In genomic region chr3:38519651-38520050, GRCh38 we compare ENCODE assay signal across 15 cellular contexts. TPM values are rescaled to one million over a fixed set of nuclear protein-coding genes. Genes with fewer than 3 reads are reported as not detected.
DNase-seq lines count a peak whose midpoint lies in the region; ATAC-seq and TF ChIP-seq lines count a peak whose summit lies in the region.
"Had no signal": no experiment of that assay in that cellular context is flagged by ENCODE, and none has a peak within 500 bp of the region (broad histone marks: within the 10 kb centered on the region; RNA-seq: fewer than 3 reads in every experiment).

No MANE protein-coding gene starts in this region.

- no peaks in the 10 kb centered on the region for H3F3A ChIP-seq in MM.1S (ENCODE audit: insufficient read depth, low read length)

- peaks cover 71% of the 10 kb centered on the region for H3K36me3 Mint-ChIP-seq in activated T-cell treated with anti-CD3 and anti-CD28 coated beads, Interleukin-2, amount 50 U/mL, for 24 hours (ENCODE audit: low read depth)
- peaks cover 6% of the 10 kb centered on the region for H3K36me3 Mint-ChIP-seq in natural killer cell

- no peaks in the 10 kb centered on the region for H3K27me3 ChIP-seq in MM.1S (replicated peaks; ENCODE audit: insufficient read depth, low read length)
- H3K27me3 ChIP-seq in stomach, result no peaks in the 10 kb centered on the region

- TF ChIP-seq EP300 in stomach (IDR thresholded peaks at IDR 0.05), result no peak

- no peak for TF ChIP-seq CTCF in MM.1S (IDR thresholded peaks at IDR 0.05; ENCODE audit: low read length)
- no peak for TF ChIP-seq CTCF in natural killer cell (IDR thresholded peaks at IDR 0.05)
- no peak for TF ChIP-seq CTCF in stomach (IDR thresholded peaks at IDR 0.05)

- H4K20me1 ChIP-seq in MM.1S (ENCODE audit: insufficient read depth, low read length), result no peaks in the 10 kb centered on the region

- no peaks in the 10 kb centered on the region for H3K36me3 ChIP-seq in MM.1S (replicated peaks; ENCODE audit: insufficient read depth, low read length)
- H3K36me3 ChIP-seq in stomach, result peaks cover 10 to 53% (median 37%) of the 10 kb centered on the region in 4 donors

- no peaks in the 10 kb centered on the region for H3K79me2 ChIP-seq in MM.1S (ENCODE audit: low read length)

- H3K27ac Mint-ChIP-seq in activated T-cell treated with anti-CD3 and anti-CD28 coated beads, Interleukin-2, amount 50 U/mL, for 24 hours, result peak overlapping the region; percentile 83
- H3K27ac Mint-ChIP-seq in natural killer cell, result peak overlapping the region; percentile 75 to 82

- intact Hi-C loops in natural killer cell (cut with micrococcal nuclease) (loop anchor here (10.0 kb wide), 2 partner anchors 325 to 505 kb away; no protein-coding TSS in a partner anchor), stomach (cut with DNase I; ENCODE audit: low total_unique reads) (no loop called here)

- peak overlapping the region; percentile 6 for H3K4me3 Mint-ChIP-seq in activated T-cell treated with anti-CD3 and anti-CD28 coated beads, Interleukin-2, amount 50 U/mL, for 24 hours
- peak overlapping the region; percentile 52 for H3K4me3 Mint-ChIP-seq in natural killer cell

- peak overlapping the region; percentile 47; the same call in 1 of the 2 replicates for H3K4me2 ChIP-seq in MM.1S (ENCODE audit: low read depth, low read length)

- H3K4me1 ChIP-seq in MM.1S (ENCODE audit: low read length), result peaks cover 19% of the 10 kb centered on the region
- no peaks in the 10 kb centered on the region for H3K4me1 ChIP-seq in stomach

- 32 to 48% (median 43%) methylated on average over 5 of the region's 5 CpGs for WGBS in stomach, 5 donors

- H3K9me3 ChIP-seq in MM.1S (replicated peaks; ENCODE audit: insufficient read depth, low read length) (no peaks in the 10 kb centered on the region), stomach (no peaks in the 10 kb centered on the region)

- H3K27me3 Mint-ChIP-seq in activated T-cell treated with anti-CD3 and anti-CD28 coated beads, Interleukin-2, amount 50 U/mL, for 24 hours, result no peaks in the 10 kb centered on the region
- H3K27me3 Mint-ChIP-seq in natural killer cell (ENCODE audit: low read depth in 2 of 2), result no peaks in the 10 kb centered on the region

- no peaks in the 10 kb centered on the region for H3K9me3 Mint-ChIP-seq in activated T-cell treated with anti-CD3 and anti-CD28 coated beads, Interleukin-2, amount 50 U/mL, for 24 hours
- H3K9me3 Mint-ChIP-seq in natural killer cell, result no peaks in the 10 kb centered on the region

- peak in 2 of 3 donors; percentile 34 to 46 for ATAC-seq in natural killer cell

- no peak for TF ChIP-seq POLR2A in stomach (IDR thresholded peaks at IDR 0.05)

- DNase-seq in activated T-cell treated with anti-CD3 and anti-CD28 coated beads, Interleukin-2, amount 50 U/mL, for 24 hours, result no peak
- DNase-seq in activated T-cell treated with anti-CD3 and anti-CD28 coated beads, Interleukin-2, amount 50 U/mL, for 1 hour, result no peak
- DNase-seq in MM.1S (peak; percentile 15), natural killer cell (no peak), mesenteric fat pad (ENCODE audit: low spot score) (no peak), stomach (no peak), OCI-M2 (lab: John Stamatoyannopoulos, UW; ENCODE audit: unreplicated experiment) (no peak)
- peak; percentile 66 for DNase-seq in central memory CD4-positive, alpha-beta T cell
- DNase-seq: ACHN, DMS79 treated with DMSO at 0.1 percent for 48 hours, hippocampal formation, KG1, NCI-H2081, retina, trophoblast cell had no signal

- no peak overlapping the region for H2AFZ ChIP-seq in MM.1S (ENCODE audit: low read length)

- H3K4me1 Mint-ChIP-seq in activated T-cell treated with anti-CD3 and anti-CD28 coated beads, Interleukin-2, amount 50 U/mL, for 24 hours (ENCODE audit: low read depth), result peaks cover 30% of the 10 kb centered on the region
- H3K4me1 Mint-ChIP-seq in natural killer cell, result peaks cover 18 to 31% of the 10 kb centered on the region in 2 donors

- H3K4me3 ChIP-seq in MM.1S (ENCODE audit: low read length) (no peak overlapping the region; the same call in 1 of the 2 replicates), stomach (no peak overlapping the region)

- H3K9me2 ChIP-seq in MM.1S (replicated peaks; ENCODE audit: insufficient read depth, low read length), result no peaks in the 10 kb centered on the region

- no peak overlapping the region for H3K9ac ChIP-seq in MM.1S (ENCODE audit: low read length)

- H3K27ac ChIP-seq in MM.1S (ENCODE audit: low read length), result no peak overlapping the region
- H3K27ac ChIP-seq in stomach, result no peak overlapping the region

RNA-seq across cellular contexts. Expression of gene EXOG, which starts 23.5 kb away (rescaled TPM):
- 10 to 100 TPM; 27.3 to 34.5 (median 30.5) TPM for total RNA-seq in natural killer cell
- 7.3 TPM for total RNA-seq in mesenteric fat pad
- 100 to 1,000 TPM in 1 of 5 donors, 10 to 100 TPM in 2, 1 to 10 TPM in 1, not detected in 1; 4.3 to 202 (median 35.8) TPM for total RNA-seq in stomach
- 1 to 10 TPM; 2.4 to 2.6 (median 2.4) TPM for polyA plus RNA-seq in stomach

Comparison
In these comparisons a context has a peak if more than half of its experiments do, and no peak if none do; other contexts are left out.
1. DNase-seq: peak in MM.1S (single experiment) and central memory CD4-positive, alpha-beta T cell (single experiment); none in activated T-cell treated with anti-CD3 and anti-CD28 coated beads, Interleukin-2, amount 50 U/mL, for 24 hours (single experiment), activated T-cell treated with anti-CD3 and anti-CD28 coated beads, Interleukin-2, amount 50 U/mL, for 1 hour (single experiment), natural killer cell (single experiment), mesenteric fat pad (single experiment), stomach (single experiment) and OCI-M2 (single experiment).